10 cellular contexts compared by ENCODE assay signal in the genomic region with DNA sequence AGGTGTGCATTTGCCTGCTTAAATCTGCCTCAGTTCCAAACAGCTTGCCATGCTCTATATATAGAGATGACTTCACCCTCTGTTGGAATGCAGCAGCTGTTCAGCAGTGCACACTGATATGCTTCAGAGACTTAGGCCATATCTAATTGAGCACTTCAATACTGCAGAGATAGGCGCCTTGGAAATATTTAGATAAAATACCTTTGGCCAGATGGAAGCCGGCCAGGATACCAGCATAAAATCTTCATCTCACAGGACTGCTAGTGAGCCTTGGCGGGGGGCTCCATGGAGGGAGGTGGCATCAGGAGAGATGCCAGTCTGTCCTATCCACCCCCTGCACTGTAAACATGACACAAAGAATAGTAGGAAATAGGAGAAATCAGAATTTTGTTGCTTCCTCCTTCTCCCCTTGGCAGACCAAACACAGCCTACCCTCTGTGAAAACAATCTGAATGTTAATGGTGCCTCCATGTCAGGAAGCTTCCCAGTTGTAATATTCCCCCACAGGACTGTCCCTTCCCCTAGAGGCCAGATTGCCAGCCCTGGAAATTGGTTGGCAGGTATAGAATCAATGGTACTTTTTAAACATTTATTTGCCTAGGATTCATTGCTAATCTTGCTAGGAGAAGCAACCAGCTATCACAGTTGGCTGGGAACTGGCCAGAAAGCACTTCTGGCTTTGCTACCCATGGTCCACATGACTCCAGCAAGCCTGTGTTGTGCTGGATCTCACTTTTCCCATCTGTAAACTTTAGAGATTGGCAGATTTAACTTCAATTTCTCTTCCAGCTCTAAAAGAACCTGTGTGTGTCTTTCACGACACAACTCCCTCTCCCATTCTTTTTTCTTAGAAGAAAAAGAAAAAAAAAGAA.
DNase-seq lines count a peak whose midpoint lies in the region; ATAC-seq and TF ChIP-seq lines count a peak whose summit lies in the region.
"Had no signal": no experiment of that assay in that cellular context is flagged by ENCODE, and none has a peak within 500 bp of the region (broad histone marks: within the 10 kb centered on the region; RNA-seq: fewer than 3 reads in every experiment).

No MANE protein-coding gene starts in this region.

- no peak for TF ChIP-seq CTCF in cardiac muscle cell (IDR thresholded peaks at IDR 0.05; ENCODE audit: low read depth, low read length)
- no peak for TF ChIP-seq CTCF in sigmoid colon (IDR thresholded peaks at IDR 0.05)

- H4K20me1 ChIP-seq in GM23248 (ENCODE audit: insufficient read depth) = no peaks in the 10 kb centered on the region

- H3K4me3 Mint-ChIP-seq in activated T-helper 1 cell treated with anti-CD3 and anti-CD28 coated beads, Interleukin-12 subunit alpha, Interleukin-12 subunit beta, Interleukin-2, Interleukin-4 antibody, amounts not matched to agents 30 ng/mL and 10 ng/mL and 1 ng/mL, durations not matched to agents 14 hours and 24 hours and 36 hours = no peak overlapping the region

- H3K4me3 ChIP-seq in GM23248 (no peak overlapping the region), SJCRH30 (no peak overlapping the region), cardiac muscle cell (no peak overlapping the region), sigmoid colon (no peak overlapping the region)

- no peaks in the 10 kb centered on the region for H3K9me2 ChIP-seq in GM23248 (ENCODE audit: insufficient read depth)

- 74 to 78% methylated on average over 4 of the region's 4 CpGs for WGBS in GM23248 (ENCODE audit: low coverage in 1 of 2, low lambda C conversion rate in 2 of 2, missing lambda C conversion rate in 2 of 2), 2 experiments
- WGBS in sigmoid colon, 2 donors = 46 to 72% methylated on average over 4 of the region's 4 CpGs

- no peaks in the 10 kb centered on the region for H3F3A ChIP-seq in GM23248 (ENCODE audit: insufficient read depth)

- H3K36me3 Mint-ChIP-seq in activated T-helper 1 cell treated with anti-CD3 and anti-CD28 coated beads, Interleukin-12 subunit alpha, Interleukin-12 subunit beta, Interleukin-2, Interleukin-4 antibody, amounts not matched to agents 30 ng/mL and 10 ng/mL and 1 ng/mL, durations not matched to agents 14 hours and 24 hours and 36 hours (ENCODE audit: low read depth) = no peaks in the 10 kb centered on the region

- no peaks in the 10 kb centered on the region for H3K27me3 Mint-ChIP-seq in activated T-helper 1 cell treated with anti-CD3 and anti-CD28 coated beads, Interleukin-12 subunit alpha, Interleukin-12 subunit beta, Interleukin-2, Interleukin-4 antibody, amounts not matched to agents 30 ng/mL and 10 ng/mL and 1 ng/mL, durations not matched to agents 14 hours and 24 hours and 36 hours (ENCODE audit: insufficient read depth)

- no peak overlapping the region for H3K4me2 ChIP-seq in GM23248 (ENCODE audit: unreplicated experiment)

- no peak overlapping the region for H2AFZ ChIP-seq in GM23248

- H3K9me3 Mint-ChIP-seq in activated T-helper 1 cell treated with anti-CD3 and anti-CD28 coated beads, Interleukin-12 subunit alpha, Interleukin-12 subunit beta, Interleukin-2, Interleukin-4 antibody, amounts not matched to agents 30 ng/mL and 10 ng/mL and 1 ng/mL, durations not matched to agents 14 hours and 24 hours and 36 hours = no peaks in the 10 kb centered on the region
- H3K9me3 Mint-ChIP-seq: activated T-helper 2 cell treated with anti-CD3 and anti-CD28 coated beads, Interferon-gamma antibody, Interleukin-2, Interleukin-4, amounts not matched to agents 10 μg/mL and 5 μg/mL and 100 μg/mL, durations not matched to agents 14 hours and 24 hours and 36 hours had no signal

- TF ChIP-seq EP300 in sigmoid colon (IDR thresholded peaks at IDR 0.05) = no peak

- no peak for TF ChIP-seq POLR2A in sigmoid colon (IDR thresholded peaks at IDR 0.05)

- DNase-seq in GM23248 = peak; percentile 49
- DNase-seq in SJCRH30 = peak; percentile 84 to 93
- peak; percentile 68 to 91 for DNase-seq in cardiac muscle cell (ENCODE audit: low read depth in 1 of 2, low spot score in 1 of 2)
- peak; percentile 63 for DNase-seq in sigmoid colon
- no peak for DNase-seq in activated T-helper 1 cell treated with anti-CD3 and anti-CD28 coated beads, Interleukin-12 subunit alpha, Interleukin-12 subunit beta, Interleukin-2, Interleukin-4 antibody, amounts not matched to agents 30 ng/mL and 10 ng/mL and 1 ng/mL, durations not matched to agents 14 hours and 24 hours and 36 hours (ENCODE audit: low spot score)
- DNase-seq: NCI-H1092 treated with DMSO at 0.1 percent for 48 hours had no signal

- H3K27ac Mint-ChIP-seq in activated T-helper 1 cell treated with anti-CD3 and anti-CD28 coated beads, Interleukin-12 subunit alpha, Interleukin-12 subunit beta, Interleukin-2, Interleukin-4 antibody, amounts not matched to agents 30 ng/mL and 10 ng/mL and 1 ng/mL, durations not matched to agents 14 hours and 24 hours and 36 hours = no peak overlapping the region
- H3K27ac Mint-ChIP-seq: activated T-helper 2 cell treated with anti-CD3 and anti-CD28 coated beads, Interferon-gamma antibody, Interleukin-2, Interleukin-4, amounts not matched to agents 10 μg/mL and 5 μg/mL and 100 μg/mL, durations not matched to agents 14 hours and 24 hours and 36 hours had no signal

- H3K27me3 ChIP-seq in GM23248 (replicated peaks; ENCODE audit: insufficient read depth) (no peaks in the 10 kb centered on the region), SJCRH30 (no peaks in the 10 kb centered on the region), cardiac muscle cell (no peaks in the 10 kb centered on the region), sigmoid colon (no peaks in the 10 kb centered on the region)

- ATAC-seq in HG02642 (IDR thresholded peaks at IDR 0.05; ENCODE audit: poor library complexity, unreplicated experiment) = no peak
- ATAC-seq in HG03432 (IDR thresholded peaks at IDR 0.05; ENCODE audit: unreplicated experiment) = no peak
- no peak for ATAC-seq in HG02981 (IDR thresholded peaks at IDR 0.05; ENCODE audit: unreplicated experiment)

- H3K4me1 ChIP-seq in GM23248 (ENCODE audit: insufficient read depth) = peaks cover 9% of the 10 kb centered on the region
- peaks cover 40% of the 10 kb centered on the region for H3K4me1 ChIP-seq in SJCRH30
- peaks cover 31% of the 10 kb centered on the region for H3K4me1 ChIP-seq in cardiac muscle cell (ENCODE audit: low read depth)
- peaks cover 0 to 41% (median 27%) of the 10 kb centered on the region in 4 donors for H3K4me1 ChIP-seq in sigmoid colon

- no peaks in the 10 kb centered on the region for H3K36me3 ChIP-seq in GM23248 (ENCODE audit: low read depth)
- H3K36me3 ChIP-seq in SJCRH30 = no peaks in the 10 kb centered on the region
- no peaks in the 10 kb centered on the region for H3K36me3 ChIP-seq in cardiac muscle cell
- no peaks in the 10 kb centered on the region for H3K36me3 ChIP-seq in sigmoid colon

- H3K9me3 ChIP-seq in GM23248 (ENCODE audit: low read depth) (no peaks in the 10 kb centered on the region), SJCRH30 (replicated peaks) (no peaks in the 10 kb centered on the region), cardiac muscle cell (ENCODE audit: low read depth) (no peaks in the 10 kb centered on the region), sigmoid colon (no peaks in the 10 kb centered on the region)

- H3K79me2 ChIP-seq in GM23248 (ENCODE audit: insufficient read depth) = no peaks in the 10 kb centered on the region

- H3K27ac ChIP-seq in GM23248 (no peak overlapping the region), SJCRH30 (peak overlapping the region; percentile 97), cardiac muscle cell (peak overlapping the region; percentile 95), sigmoid colon (peak overlapping the region; percentile 3 to 64 (median 24))

- intact Hi-C loops in sigmoid colon (cut with DNase I) = loop anchor here (5.0 to 10.0 kb wide), 4 partner anchors 486 to 1278 kb away; no protein-coding TSS in a partner anchor
- intact Hi-C loops in activated T-helper 1 cell treated with anti-CD3 and anti-CD28 coated beads, Interleukin-12 subunit alpha, Interleukin-12 subunit beta, Interleukin-2, Interleukin-4 antibody, amounts not matched to agents 30 ng/mL and 10 ng/mL and 1 ng/mL, durations not matched to agents 14 hours and 24 hours and 36 hours (cut with micrococcal nuclease) = no loop called here

- H3K4me1 Mint-ChIP-seq in activated T-helper 1 cell treated with anti-CD3 and anti-CD28 coated beads, Interleukin-12 subunit alpha, Interleukin-12 subunit beta, Interleukin-2, Interleukin-4 antibody, amounts not matched to agents 30 ng/mL and 10 ng/mL and 1 ng/mL, durations not matched to agents 14 hours and 24 hours and 36 hours (ENCODE audit: low read depth) = no peaks in the 10 kb centered on the region

- in situ Hi-C loops in GM23248 (cut with MboI) = loop anchor here (10.0 kb wide), 1 partner anchor 506 kb away; no protein-coding TSS in a partner anchor

- no peak overlapping the region for H3K9ac ChIP-seq in GM23248
